17 cellular contexts compared by ENCODE assay signal in genomic region chr4:126738926-126739325, GRCh38.
"Had no signal": no experiment of that assay in that cellular context is flagged by ENCODE, and none has a peak within 500 bp of the region (broad histone marks: within the 10 kb centered on the region; RNA-seq: fewer than 3 reads in every experiment).

No MANE protein-coding gene starts in this region.

- H3K27ac Mint-ChIP-seq: activated naive CD8-positive, alpha-beta T cell; brain; nephron progenitor cell had no signal

- H3K9me3 ChIP-seq: thyroid gland had no signal

- DNase-seq: activated CD4-positive, alpha-beta T cell treated with anti-CD3 and anti-CD28 coated beads, Interleukin-2, amount 50 U/mL, for 1 hour; activated CD8-positive, alpha-beta memory T cell treated with anti-CD3 and anti-CD28 coated beads for 24 hours; amniotic stem cell; cortex of kidney; foreskin melanocyte; hypothalamus; nephron progenitor cell; nucleus accumbens; retina; stimulated activated CD4-positive, alpha-beta T cell treated with anti-CD3 and anti-CD28 coated beads, Interleukin-12 subunit alpha, Interleukin-12 subunit beta, amount 100 ng/mL, for 4 hours; stimulated activated CD4-positive, alpha-beta T cell treated with anti-CD3 and anti-CD28 coated beads, Interleukin-1b, Interleukin-23, amount 100 ng/mL, for 48 hours; stimulated activated CD8-positive, alpha-beta memory T cell treated with anti-CD3 and anti-CD28 coated beads, Interleukin-4, amount 100 ng/mL, for 48 hours; stimulated activated naive CD4-positive, alpha-beta T cell; thyroid gland had no signal

- H3K4me1 ChIP-seq: thyroid gland had no signal

- H3K27me3 Mint-ChIP-seq: activated naive CD8-positive, alpha-beta T cell; brain had no signal

- H3K9me3 Mint-ChIP-seq: nephron progenitor cell had no signal

- H3K36me3 ChIP-seq: thyroid gland had no signal

- H3K27ac ChIP-seq: thyroid gland had no signal

- H3K4me1 Mint-ChIP-seq: brain had no signal

- H3K36me3 Mint-ChIP-seq: activated naive CD8-positive, alpha-beta T cell; brain had no signal

- H3K4me3 ChIP-seq: thyroid gland had no signal

- H3K27me3 ChIP-seq: thyroid gland had no signal

- FAIRE-seq: keratinocyte had no signal

- H3K4me3 Mint-ChIP-seq: activated naive CD8-positive, alpha-beta T cell; brain; nephron progenitor cell had no signal
